In the genomic region with DNA sequence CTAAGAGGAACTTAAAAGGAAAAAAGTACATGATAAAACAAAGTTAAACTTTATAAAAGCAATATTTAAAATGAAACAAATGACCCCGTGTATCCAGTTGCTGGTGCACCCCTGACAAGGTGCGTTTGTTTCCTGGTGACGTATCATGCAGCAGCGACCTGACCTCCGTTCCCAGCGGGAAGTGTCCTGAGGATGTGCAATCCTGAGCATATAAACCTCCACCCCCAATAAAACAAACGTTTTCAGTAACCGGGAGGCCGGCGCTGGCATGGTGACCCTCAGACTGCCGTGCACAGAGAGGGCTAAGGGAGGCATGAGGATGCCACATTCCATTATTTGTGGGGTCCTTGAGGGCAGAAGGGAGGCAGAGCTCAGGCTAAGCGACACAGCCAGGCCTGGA, we compare ENCODE assay signal across 1 cellular context.
A peak's percentile ranks its signal among the peaks of the same experiment; 100 is the strongest.
TF ChIP-seq lines count a peak whose summit lies in the region.

No MANE protein-coding gene starts in this region.

TF ChIP-seq in HepG2, 621 proteins besides CTCF, POLR2A, EP300 and RAD21 (continues in another document):
- TF ChIP-seq ATF2 (CRISPR knock-in tag; IDR thresholded peaks at IDR 0.05): 0 out of 2 replicates have a peak, but pooled peaks have one; percentile 28
- TF ChIP-seq, protein P1, sequence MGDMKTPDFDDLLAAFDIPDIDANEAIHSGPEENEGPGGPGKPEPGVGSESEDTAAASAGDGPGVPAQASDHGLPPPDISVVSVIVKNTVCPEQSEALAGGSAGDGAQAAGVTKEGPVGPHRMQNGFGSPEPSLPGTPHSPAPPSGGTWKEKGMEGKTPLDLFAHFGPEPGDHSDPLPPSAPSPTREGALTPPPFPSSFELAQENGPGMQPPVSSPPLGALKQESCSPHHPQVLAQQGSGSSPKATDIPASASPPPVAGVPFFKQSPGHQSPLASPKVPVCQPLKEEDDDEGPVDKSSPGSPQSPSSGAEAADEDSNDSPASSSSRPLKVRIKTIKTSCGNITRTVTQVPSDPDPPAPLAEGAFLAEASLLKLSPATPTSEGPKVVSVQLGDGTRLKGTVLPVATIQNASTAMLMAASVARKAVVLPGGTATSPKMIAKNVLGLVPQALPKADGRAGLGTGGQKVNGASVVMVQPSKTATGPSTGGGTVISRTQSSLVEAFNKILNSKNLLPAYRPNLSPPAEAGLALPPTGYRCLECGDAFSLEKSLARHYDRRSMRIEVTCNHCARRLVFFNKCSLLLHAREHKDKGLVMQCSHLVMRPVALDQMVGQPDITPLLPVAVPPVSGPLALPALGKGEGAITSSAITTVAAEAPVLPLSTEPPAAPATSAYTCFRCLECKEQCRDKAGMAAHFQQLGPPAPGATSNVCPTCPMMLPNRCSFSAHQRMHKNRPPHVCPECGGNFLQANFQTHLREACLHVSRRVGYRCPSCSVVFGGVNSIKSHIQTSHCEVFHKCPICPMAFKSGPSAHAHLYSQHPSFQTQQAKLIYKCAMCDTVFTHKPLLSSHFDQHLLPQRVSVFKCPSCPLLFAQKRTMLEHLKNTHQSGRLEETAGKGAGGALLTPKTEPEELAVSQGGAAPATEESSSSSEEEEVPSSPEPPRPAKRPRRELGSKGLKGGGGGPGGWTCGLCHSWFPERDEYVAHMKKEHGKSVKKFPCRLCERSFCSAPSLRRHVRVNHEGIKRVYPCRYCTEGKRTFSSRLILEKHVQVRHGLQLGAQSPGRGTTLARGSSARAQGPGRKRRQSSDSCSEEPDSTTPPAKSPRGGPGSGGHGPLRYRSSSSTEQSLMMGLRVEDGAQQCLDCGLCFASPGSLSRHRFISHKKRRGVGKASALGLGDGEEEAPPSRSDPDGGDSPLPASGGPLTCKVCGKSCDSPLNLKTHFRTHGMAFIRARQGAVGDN (CRISPR knock-in tag; IDR thresholded peaks at IDR 0.05): peak; percentile 67
- 0 out of 4 replicates have a peak, but pooled peaks of 1 of the 2 experiments have one; percentile 20 for TF ChIP-seq ATF4 (CRISPR knock-in tag; IDR thresholded peaks at IDR 0.05)
- TF ChIP-seq CREM (IDR thresholded peaks at IDR 0.05): peak; percentile 50; the same call in 1 of the 2 replicates
- TF ChIP-seq CREM (CRISPR knock-in tag; IDR thresholded peaks at IDR 0.05): no peak
- TF ChIP-seq CEBPB (IDR thresholded peaks at IDR 0.05; ENCODE audit: borderline replicate concordance, low read depth, low read length): peak; percentile 52
- no peak for TF ChIP-seq ZFP37 (CRISPR knock-in tag; IDR thresholded peaks at IDR 0.05; ENCODE audit: borderline replicate concordance)
- TF ChIP-seq ZNF564 (CRISPR knock-in tag; IDR thresholded peaks at IDR 0.05): no peak
- TF ChIP-seq FIP1L1 (IDR thresholded peaks at IDR 0.05; ENCODE audit: borderline replicate concordance, insufficient read depth, low read depth, low read length): no peak
- 0 out of 2 replicates have a peak, but pooled peaks have one; percentile 40 for TF ChIP-seq ARNT2 (CRISPR knock-in tag; IDR thresholded peaks at IDR 0.05; ENCODE audit: low read depth)
- 0 out of 2 replicates have a peak, but pooled peaks have one; percentile 28 for TF ChIP-seq KMT2B (CRISPR knock-in tag; IDR thresholded peaks at IDR 0.05)
- TF ChIP-seq CCAR2 (optimal IDR thresholded peaks at IDR 0.05; ENCODE audit: low read depth, low read length): no peak
- peak; percentile 44 for TF ChIP-seq BCL6 (CRISPR knock-in tag; IDR thresholded peaks at IDR 0.05)
- TF ChIP-seq NR2F2 (IDR thresholded peaks at IDR 0.05; ENCODE audit: borderline replicate concordance, low read depth): peak; percentile 56; the same call in 1 of the 2 replicates
- peak; percentile 43; the same call in 1 of the 2 replicates for TF ChIP-seq FOXA3 (CRISPR knock-in tag; IDR thresholded peaks at IDR 0.05)
- TF ChIP-seq RNF219 (CRISPR knock-in tag; IDR thresholded peaks at IDR 0.05): no peak
- TF ChIP-seq SAP130 (CRISPR knock-in tag; IDR thresholded peaks at IDR 0.05; ENCODE audit: low read depth): peak; percentile 65
- peak; percentile 63 for TF ChIP-seq GATAD2A (CRISPR knock-in tag; IDR thresholded peaks at IDR 0.05)
- peak; percentile 43 for TF ChIP-seq TEAD3 (CRISPR knock-in tag; optimal IDR thresholded peaks at IDR 0.05; ENCODE audit: borderline replicate concordance)
- TF ChIP-seq ZNF609 (CRISPR knock-in tag; IDR thresholded peaks at IDR 0.05; ENCODE audit: borderline replicate concordance): no peak
- peak; percentile 49 for TF ChIP-seq SALL1 (CRISPR knock-in tag; IDR thresholded peaks at IDR 0.05)
- TF ChIP-seq CREB1 (IDR thresholded peaks at IDR 0.05): peak; percentile 68
- peak; percentile 77 for TF ChIP-seq CREB1 (CRISPR knock-in tag; IDR thresholded peaks at IDR 0.05)
- peak; percentile 66 for TF ChIP-seq CEBPG (CRISPR knock-in tag; IDR thresholded peaks at IDR 0.05)
- TF ChIP-seq ZNF281 (CRISPR knock-in tag; IDR thresholded peaks at IDR 0.05; ENCODE audit: borderline replicate concordance): peak; percentile 84
- TF ChIP-seq, protein P2, sequence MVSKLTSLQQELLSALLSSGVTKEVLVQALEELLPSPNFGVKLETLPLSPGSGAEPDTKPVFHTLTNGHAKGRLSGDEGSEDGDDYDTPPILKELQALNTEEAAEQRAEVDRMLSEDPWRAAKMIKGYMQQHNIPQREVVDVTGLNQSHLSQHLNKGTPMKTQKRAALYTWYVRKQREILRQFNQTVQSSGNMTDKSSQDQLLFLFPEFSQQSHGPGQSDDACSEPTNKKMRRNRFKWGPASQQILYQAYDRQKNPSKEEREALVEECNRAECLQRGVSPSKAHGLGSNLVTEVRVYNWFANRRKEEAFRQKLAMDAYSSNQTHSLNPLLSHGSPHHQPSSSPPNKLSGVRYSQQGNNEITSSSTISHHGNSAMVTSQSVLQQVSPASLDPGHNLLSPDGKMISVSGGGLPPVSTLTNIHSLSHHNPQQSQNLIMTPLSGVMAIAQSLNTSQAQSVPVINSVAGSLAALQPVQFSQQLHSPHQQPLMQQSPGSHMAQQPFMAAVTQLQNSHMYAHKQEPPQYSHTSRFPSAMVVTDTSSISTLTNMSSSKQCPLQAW (CRISPR knock-in tag; IDR thresholded peaks at IDR 0.05): 0 out of 2 replicates have a peak, but pooled peaks have one; percentile 20
- peak; percentile 12; the same call in 1 of the 2 replicates for TF ChIP-seq ETV5 (CRISPR knock-in tag; IDR thresholded peaks at IDR 0.05; ENCODE audit: borderline replicate concordance)
- peak; percentile 16; the same call in 1 of the 2 replicates for TF ChIP-seq ARID4A (CRISPR knock-in tag; IDR thresholded peaks at IDR 0.05; ENCODE audit: borderline replicate concordance)
